In the genomic region with DNA sequence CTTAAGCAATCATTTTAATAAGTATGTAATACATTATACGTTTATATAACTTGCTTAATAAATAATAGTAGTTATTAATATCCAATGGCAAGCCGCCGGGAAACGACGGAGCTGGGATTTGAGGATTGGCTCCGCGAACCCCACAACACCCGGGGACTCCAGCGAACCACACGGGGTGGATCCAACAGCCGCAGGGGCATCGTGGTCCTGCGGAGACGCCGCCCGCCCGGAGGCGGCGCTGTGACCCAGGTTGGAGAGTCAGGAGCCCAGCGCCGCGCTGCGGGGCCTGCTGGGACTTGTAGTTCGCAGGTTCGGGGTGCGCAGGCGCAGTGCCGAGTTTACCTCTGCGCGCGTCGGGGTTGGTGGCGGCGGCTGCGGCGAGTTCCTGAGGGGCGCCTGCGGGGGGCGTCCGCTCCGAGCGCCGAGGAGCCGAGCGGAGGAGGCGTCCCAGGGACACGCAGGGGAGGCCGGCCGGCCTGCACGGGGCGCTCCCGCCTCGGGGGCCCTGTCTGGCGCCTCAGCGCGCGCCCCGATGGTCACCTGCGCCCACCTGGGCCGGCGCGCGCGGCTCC, we compare ENCODE assay signal across 8 cellular contexts. TPM values are rescaled to one million over a fixed set of nuclear protein-coding genes. Genes with fewer than 3 reads are reported as not detected.
DNase-seq lines count a peak whose midpoint lies in the region; ATAC-seq, FAIRE-seq and TF ChIP-seq lines count a peak whose summit lies in the region.

A gene (plus strand): TSS at position 329 of the 572 bp plus-strand sequence. CDS start 204 bp downstream, at position 533.

- peak within 1 kb of the TSS; percentile 75 for H2AFZ ChIP-seq in endothelial cell of umbilical vein (ENCODE audit: low read depth, low read length)

- no peaks in the 10 kb centered on the region for H3K27me3 Mint-ChIP-seq in mesothelial cell of epicardium (ENCODE audit: low read depth)

- H3K27me3 ChIP-seq in HUES48 (ENCODE audit: control insufficient read depth, insufficient read depth, low read length), result no peaks in the 10 kb centered on the region
- no peaks in the 10 kb centered on the region for H3K27me3 ChIP-seq in endothelial cell of umbilical vein (ENCODE audit: control insufficient read depth in 2 of 2, insufficient read depth in 2 of 2, low read length in 2 of 2)

- no peaks in the 10 kb centered on the region for H3K9me3 Mint-ChIP-seq in mesothelial cell of epicardium

- peaks cover 6% of the 10 kb centered on the region; the same call in 1 of the 2 replicates for H3K36me3 ChIP-seq in HUES48 (ENCODE audit: control insufficient read depth, insufficient read depth, low read length)
- H3K36me3 ChIP-seq in endothelial cell of umbilical vein (ENCODE audit: control insufficient read depth in 2 of 2, extremely low read depth in 1 of 2, insufficient read depth in 2 of 2, low read length in 2 of 2), result peaks cover 0 to 3% of the 10 kb centered on the region in 2 experiments

- BruUV-seq in endothelial cell of umbilical vein (replicated peaks; lab: Mats Ljungman, UMichigan), result no TSS peak

- H3K36me3 Mint-ChIP-seq in mesothelial cell of epicardium, result peaks cover 6% of the 10 kb centered on the region

- H3K79me2 ChIP-seq in endothelial cell of umbilical vein (ENCODE audit: control insufficient read depth, insufficient read depth, low read length), result no peaks in the 10 kb centered on the region

- H3K4me3 Mint-ChIP-seq in mesothelial cell of epicardium, result peak within 1 kb of the TSS; percentile 93

- H3K27ac Mint-ChIP-seq in mesothelial cell of epicardium, result peak within 1 kb of the TSS; percentile 85

- peaks cover 3% of the 10 kb centered on the region for H3K4me1 Mint-ChIP-seq in mesothelial cell of epicardium

- dilution Hi-C loops in endothelial cell of umbilical vein (cut with MboI; ENCODE audit: extremely low pct_ligation_motif_present, low sequenced_read_pairs), result no loop called here

- ATAC-seq in GM21390 (IDR thresholded peaks at IDR 0.05; ENCODE audit: unreplicated experiment), result peak; percentile 83

- H3K4me2 ChIP-seq in endothelial cell of umbilical vein (ENCODE audit: insufficient read depth, low read length), result peak within 1 kb of the TSS; percentile 89

- H3K9me3 ChIP-seq in HUES48 (ENCODE audit: control insufficient read depth, insufficient read depth, low read length), result no peaks in the 10 kb centered on the region
- H3K9me3 ChIP-seq in endothelial cell of umbilical vein (replicated peaks; ENCODE audit: control insufficient read depth, insufficient read depth, low read length), result no peaks in the 10 kb centered on the region

- intact Hi-C loops in endothelial cell of umbilical vein (cut with micrococcal nuclease), result loop anchor here (2.0 kb wide), 1 partner anchor 37 kb away; a partner anchor contains a TSS

- TF ChIP-seq POLR2A in endothelial cell of umbilical vein (IDR thresholded peaks at IDR 0.05; ENCODE audit: low read depth, low read length), result no peak

- H3K9ac ChIP-seq in HUES48 (ENCODE audit: low read depth, low read length) (no peak within 1 kb of the TSS; the same call in 1 of the 2 replicates), endothelial cell of umbilical vein (replicated peaks; ENCODE audit: extremely low read depth, insufficient read depth, low read length) (peak within 1 kb of the TSS; percentile 36)

- POLR2A ChIA-PET in endothelial cell of umbilical vein (lab: Charles Lee), result interaction anchor here (1.1 kb wide), 1 partner anchor 21 kb away, joined by 3 read pairs; no protein-coding TSS in a partner anchor

- peak; percentile 83 for FAIRE-seq in endothelial cell of umbilical vein (lab: Jason Lieb, UNC)

- peak; percentile 96 to 98 for TF ChIP-seq CTCF in endothelial cell of umbilical vein (IDR thresholded peaks at IDR 0.05; ENCODE audit: extremely low read depth in 1 of 2, insufficient read depth in 1 of 2, low read depth in 1 of 2, low read length in 2 of 2)
- TF ChIP-seq CTCF in mesothelial cell of epicardium (IDR thresholded peaks at IDR 0.05; ENCODE audit: unreplicated experiment), result peak; percentile 93

- H3K4me1 ChIP-seq in HUES48 (ENCODE audit: control insufficient read depth, insufficient read depth, low read length), result no peaks in the 10 kb centered on the region
- H3K4me1 ChIP-seq in endothelial cell of umbilical vein (ENCODE audit: control insufficient read depth, extremely low read depth, insufficient read depth, low read length), result peaks cover 3% of the 10 kb centered on the region

- no peaks in the 10 kb centered on the region for H3K9me1 ChIP-seq in endothelial cell of umbilical vein (replicated peaks; ENCODE audit: control insufficient read depth, extremely low read depth, insufficient read depth, low read length)

- DNase-seq in D341Med (ENCODE audit: low spot score) (peak; percentile 97), NOMO-1 treated with dmso at 0.1 percent for 144 hours (lab: John Stamatoyannopoulos, UW; ENCODE audit: unreplicated experiment) (peak; percentile 90), endothelial cell of umbilical vein (ENCODE audit: low read depth, low spot score) (peak; percentile 95), mesothelial cell of epicardium (ENCODE audit: low spot score in 2 of 2, unreplicated experiment in 2 of 2) (peak; percentile 99)
- DNase-seq in activated CD8-positive, alpha-beta memory T cell treated with anti-CD3 and anti-CD28 coated beads, Interleukin-2, amount 50 U/mL, for 24 hours (ENCODE audit: extremely low read depth), result peak; percentile 94
- DNase-seq in stimulated activated CD8-positive, alpha-beta memory T cell treated with anti-CD3 and anti-CD28 coated beads, Interleukin-15, amount 100 ng/mL, for 4 hours (ENCODE audit: low read depth in 2 of 2), result peak; percentile 93 to 94

- CTCF ChIA-PET in endothelial cell of umbilical vein (lab: Charles Lee), result interaction anchor here (1.1 to 1.2 kb wide), 3 partner anchors 21 to 34 kb away, joined by 3 to 5 read pairs (median 4); a partner anchor contains a TSS

- H3K4me3 ChIP-seq in HUES48 (ENCODE audit: low read depth, low read length) (peak within 1 kb of the TSS; percentile 65), endothelial cell of umbilical vein (replicated peaks in 1 of 3; ENCODE audit: insufficient read depth in 1 of 3, low read depth in 1 of 3, low read length in 3 of 3) (peak within 1 kb of the TSS; percentile 54 to 86 (median 61))

- H4K20me1 ChIP-seq in endothelial cell of umbilical vein (replicated peaks; ENCODE audit: control insufficient read depth, extremely low read depth, insufficient read depth, low read length), result no peaks in the 10 kb centered on the region

- H3K27ac ChIP-seq in HUES48 (ENCODE audit: low read depth, low read length) (no peak within 1 kb of the TSS), endothelial cell of umbilical vein (ENCODE audit: insufficient read depth, low read depth, low read length) (no peak within 1 kb of the TSS)

TF ChIP-seq in endothelial cell of umbilical vein, 7 proteins besides CTCF, POLR2A, EP300 and RAD21:
- TF ChIP-seq, protein P1, sequence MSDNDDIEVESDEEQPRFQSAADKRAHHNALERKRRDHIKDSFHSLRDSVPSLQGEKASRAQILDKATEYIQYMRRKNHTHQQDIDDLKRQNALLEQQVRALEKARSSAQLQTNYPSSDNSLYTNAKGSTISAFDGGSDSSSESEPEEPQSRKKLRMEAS (IDR thresholded peaks at IDR 0.05; ENCODE audit: insufficient read depth, insufficient read length), result peak; percentile 41
- TF ChIP-seq POLR2AphosphoS5 (IDR thresholded peaks at IDR 0.05; ENCODE audit: insufficient read depth, low read depth, low read length) (peak; percentile 71), GATA2 (IDR thresholded peaks at IDR 0.05; ENCODE audit: insufficient read depth, insufficient read length, low read depth, low read length) (no peak)
TF ChIP-seq in endothelial cell of umbilical vein: peak in this region for 2.

RNA-seq across cellular contexts. Expression of the gene that starts here (rescaled TPM):
- 1.6 and 1.8 TPM in 2 replicates for total RNA-seq in endothelial cell of umbilical vein
- 1.0 and 1.2 TPM in 2 replicates for polyA plus RNA-seq in endothelial cell of umbilical vein
- 0.96 and 1.0 TPM in 2 replicates for polyA plus RNA-seq in endothelial cell of umbilical vein (2011; cell fraction: cytosol; rRNA removed)
- 2.8 and 3.8 TPM in 2 replicates for polyA plus RNA-seq in endothelial cell of umbilical vein (2011; cell fraction: nucleus; rRNA removed)
- polyA plus RNA-seq in endothelial cell of umbilical vein (2012), result 1.0 and 1.1 TPM in 2 replicates
- 1.7 and 1.8 TPM in 2 replicates for polyA minus RNA-seq in endothelial cell of umbilical vein
- polyA minus RNA-seq in endothelial cell of umbilical vein (2011; cell fraction: cytosol; rRNA and poly(A)+ RNA removed), result 1.8 TPM
- 0.87 and 1.2 TPM in 2 replicates for polyA minus RNA-seq in endothelial cell of umbilical vein (2011; cell fraction: nucleus; rRNA and poly(A)+ RNA removed)
- 12.6 to 13.3 TPM (median 13.2 TPM) in 3 replicates for total RNA-seq in mesothelial cell of epicardium
